ENCODE assay signal across 1 cellular context in the genomic region with DNA sequence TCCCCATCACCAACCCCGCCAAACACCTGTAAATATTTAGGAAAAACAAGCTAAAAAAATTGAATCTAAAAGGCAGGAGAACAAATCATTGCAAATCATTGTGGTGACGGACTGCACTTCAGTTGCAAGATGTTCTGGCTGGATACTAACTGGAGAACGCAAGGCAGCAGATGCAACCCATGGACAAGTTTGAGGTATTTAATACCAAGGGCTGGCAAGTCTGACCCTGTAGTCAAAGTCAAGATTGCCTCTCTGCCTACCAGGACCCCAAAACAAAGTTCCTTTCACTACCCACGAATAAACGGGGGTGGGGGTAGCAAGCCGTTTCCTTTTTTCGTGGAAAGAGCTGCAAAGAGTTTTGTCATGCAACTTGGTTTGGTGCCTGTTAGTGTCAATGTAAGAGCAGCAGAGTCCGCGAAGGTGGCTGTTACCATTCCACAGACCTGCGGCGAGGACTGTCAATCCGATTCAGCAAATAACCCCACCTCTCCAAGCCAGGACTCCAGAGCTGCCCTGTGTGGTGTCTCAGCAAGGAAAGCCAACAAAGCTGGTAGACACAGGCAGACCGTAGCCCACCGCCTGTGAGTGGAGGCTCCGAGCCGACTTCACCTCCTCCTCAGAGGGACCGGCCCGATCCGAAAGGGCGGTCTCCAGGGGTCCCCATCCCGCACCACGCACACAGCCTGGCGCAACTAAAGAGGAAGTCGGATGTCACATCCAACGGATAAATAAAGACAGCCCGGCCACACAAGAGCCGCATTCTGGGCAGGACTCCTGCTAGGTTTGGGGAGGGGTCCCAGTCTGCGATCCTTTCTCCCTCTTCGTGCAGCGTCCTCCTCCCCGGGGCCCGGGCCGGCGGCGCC.
A peak's percentile ranks its signal among the peaks of the same experiment; 100 is the strongest.
TF ChIP-seq lines count a peak whose summit lies in the region.

No MANE protein-coding gene starts in this region.

TF ChIP-seq in H1, 55 proteins besides CTCF, POLR2A, EP300 and RAD21:
- TF ChIP-seq CTBP2 (IDR thresholded peaks at IDR 0.05; ENCODE audit: borderline replicate concordance, insufficient read depth, insufficient read length, low read length) (peak; percentile 52), TBP (IDR thresholded peaks at IDR 0.05; ENCODE audit: low read depth, low read length) (peak; percentile 35; the same call in 1 of the 2 replicates), SAP30 (IDR thresholded peaks at IDR 0.05; ENCODE audit: insufficient read depth, insufficient replicate concordance, low read length) (no peak), SUZ12 (IDR thresholded peaks at IDR 0.05; ENCODE audit: low read length) (peak; percentile 79), MAFK (IDR thresholded peaks at IDR 0.05; ENCODE audit: low read depth, low read length) (no peak), EZH2 (IDR thresholded peaks at IDR 0.05; ENCODE audit: low read depth, low read length, severe bottlenecking) (peak; percentile 69), KDM4A (IDR thresholded peaks at IDR 0.05; ENCODE audit: low read depth, low read length, severe bottlenecking) (peak; percentile 33), RBBP5 (IDR thresholded peaks at IDR 0.05; ENCODE audit: borderline replicate concordance, low read depth, low read length) (0 out of 2 replicates have a peak, but pooled peaks have one; percentile 31)
TF ChIP-seq in H1: peak in this region for 6.
